8 cellular contexts compared by ENCODE assay signal in the genomic region with DNA sequence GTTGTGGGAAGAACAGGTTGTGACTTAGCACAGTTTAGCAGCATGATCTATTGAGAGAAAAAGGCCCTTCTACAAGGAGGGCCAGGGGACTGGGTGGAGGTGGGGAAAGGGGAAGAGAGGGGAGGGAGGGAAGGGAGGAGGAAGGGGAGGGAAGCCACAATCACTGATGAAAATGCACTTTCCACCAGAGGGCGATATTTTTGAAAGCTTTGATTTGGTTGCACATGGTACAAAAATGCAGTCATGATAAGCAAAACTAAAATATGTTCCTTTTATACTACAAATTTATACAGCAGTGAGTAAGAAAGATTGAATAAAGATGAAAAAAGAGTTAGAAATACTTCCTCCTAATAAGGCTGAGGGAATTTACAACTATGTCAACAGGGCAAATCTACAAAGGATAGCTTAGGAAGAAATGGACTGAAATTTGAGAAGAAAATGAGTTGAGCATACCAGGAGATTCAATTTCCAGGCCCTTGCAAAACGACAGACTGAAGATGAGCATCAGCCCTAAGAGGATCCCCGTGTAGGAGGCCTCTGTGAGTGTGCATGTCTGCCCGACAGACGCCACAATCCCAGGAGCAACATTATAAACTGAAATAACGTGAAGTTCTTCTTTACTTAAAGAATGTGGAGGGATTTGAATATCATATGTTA. TPM values are rescaled to one million over a fixed set of nuclear protein-coding genes. Genes with fewer than 3 reads are reported as not detected.
A peak's percentile ranks its signal among the peaks of the same experiment; 100 is the strongest.
DNase-seq lines count a peak whose midpoint lies in the region; ATAC-seq and TF ChIP-seq lines count a peak whose summit lies in the region.

No MANE protein-coding gene starts in this region.

- H3K4me1 ChIP-seq in heart right ventricle = no peaks in the 10 kb centered on the region
- H3K4me1 ChIP-seq in mucosa of descending colon (ENCODE audit: low read depth) = no peaks in the 10 kb centered on the region

- H3K9me3 ChIP-seq in heart right ventricle (peaks cover 0 to 19% (median 6%) of the 10 kb centered on the region in 11 donors), mucosa of descending colon (peaks cover 4% of the 10 kb centered on the region)

- H3K36me3 ChIP-seq in heart right ventricle (peaks cover 0 to 80% (median 23%) of the 10 kb centered on the region in 9 donors), mucosa of descending colon (ENCODE audit: low read depth) (no peaks in the 10 kb centered on the region)

- ATAC-seq in heart right ventricle (no peak), left ventricle myocardium superior (no peak), HG02973 (IDR thresholded peaks at IDR 0.05; ENCODE audit: unreplicated experiment) (peak; percentile 82), mucosa of descending colon (peak; percentile 54), HG02970 (IDR thresholded peaks at IDR 0.05; ENCODE audit: low FRiP score, unreplicated experiment) (no peak), HG03196 (IDR thresholded peaks at IDR 0.05; ENCODE audit: unreplicated experiment) (no peak)

- no peak overlapping the region for H3K27ac ChIP-seq in heart right ventricle

- DNase-seq in heart right ventricle (peak in 1 of 2 donors; percentile 29), left ventricle myocardium superior (no peak), NOMO-1 treated with DMSO at 0.1 percent for 48 hours (lab: John Stamatoyannopoulos, UW; ENCODE audit: unreplicated experiment) (peak; percentile 53), choroid plexus epithelial cell (ENCODE audit: low read depth) (peak; percentile 83), mucosa of descending colon (peak in 1 of 3 donors; percentile 69)

- 65 to 68% methylated on average over 6 of the region's 6 CpGs for WGBS in heart right ventricle, 2 donors

- H3K27me3 ChIP-seq in heart right ventricle = no peaks in the 10 kb centered on the region

- intact Hi-C loops in heart right ventricle (cut with DNase I) = loop anchor here in 5 of 10 donors (2.0 to 10.0 kb wide), 5 partner anchors 41 to 388 kb away; a partner anchor contains a TSS
- intact Hi-C loops in left ventricle myocardium superior (cut with micrococcal nuclease) = no loop called here
- intact Hi-C loops in mucosa of descending colon (cut with DNase I, micrococcal nuclease) = no loop called here

- TF ChIP-seq CTCF in heart right ventricle (IDR thresholded peaks at IDR 0.05) = peak in 8 of 9 donors; percentile 13 to 70 (median 58)
- TF ChIP-seq CTCF in choroid plexus epithelial cell (conservative IDR thresholded peaks at IDR 0.05; ENCODE audit: low read depth, low read length) = peak; percentile 75
- TF ChIP-seq CTCF in mucosa of descending colon (IDR thresholded peaks at IDR 0.05) = peak; percentile 17

- no peak overlapping the region for H3K4me3 ChIP-seq in heart right ventricle
- no peak overlapping the region for H3K4me3 ChIP-seq in choroid plexus epithelial cell (ENCODE audit: low read depth, low read length)
- H3K4me3 ChIP-seq in mucosa of descending colon = no peak overlapping the region

RNA-seq across cellular contexts. Expression of a gene that starts 17.2 kb away (rescaled TPM):
- total RNA-seq in heart right ventricle (10 to 100 TPM in 4 of 10 donors, 1 to 10 TPM in 6; 8.5 to 12.6 (median 9.3) TPM), left ventricle myocardium superior (13.4 TPM), mucosa of descending colon (100 to 1,000 TPM in 1 of 3 donors, 10 to 100 TPM in 2; 49.5 to 102 (median 92.3) TPM)
- polyA plus RNA-seq in heart right ventricle = 10 to 100 TPM in 1 of 2 donors, 1 to 10 TPM in 1; 7.6 to 39.1 TPM

RNA-seq across cellular contexts. Expression of a gene that starts 18.1 kb away (rescaled TPM):
- total RNA-seq in heart right ventricle (10 to 100 TPM; 60.3 to 76.6 (median 65.2) TPM), left ventricle myocardium superior (72.9 TPM), mucosa of descending colon (10 to 100 TPM; 61.9 to 87.3 (median 72.1) TPM)
- polyA plus RNA-seq in heart right ventricle = 10 to 100 TPM; 38.3 to 87.7 TPM

RNA-seq across cellular contexts. Expression of a gene that starts 41.3 kb away (rescaled TPM):
- total RNA-seq in heart right ventricle = 1 to 10 TPM in 5 of 10 donors, under 1 TPM in 4, not detected in 1; 0.23 to 7.9 (median 1.3) TPM
- 1 to 10 TPM in 1 of 2 donors, under 1 TPM in 1; 0.73 to 1.3 TPM for polyA plus RNA-seq in heart right ventricle
- 1.3 TPM for total RNA-seq in left ventricle myocardium superior
- total RNA-seq in mucosa of descending colon = 1 to 10 TPM; 2.2 to 3.5 (median 3.0) TPM

Comparison
In these comparisons a context has a peak if more than half of its experiments do, and no peak if none do; other contexts are left out.
1. ATAC-seq: peak in HG02973 (single experiment) and mucosa of descending colon (single experiment); none in heart right ventricle (0 of 8), left ventricle myocardium superior (single experiment), HG02970 (single experiment) and HG03196 (single experiment).
2. CTCF ChIP-seq: peak in every context shown above with its lines; median percentile 75 in choroid plexus epithelial cell; 58 in heart right ventricle; 17 in mucosa of descending colon.